In the genomic region with DNA sequence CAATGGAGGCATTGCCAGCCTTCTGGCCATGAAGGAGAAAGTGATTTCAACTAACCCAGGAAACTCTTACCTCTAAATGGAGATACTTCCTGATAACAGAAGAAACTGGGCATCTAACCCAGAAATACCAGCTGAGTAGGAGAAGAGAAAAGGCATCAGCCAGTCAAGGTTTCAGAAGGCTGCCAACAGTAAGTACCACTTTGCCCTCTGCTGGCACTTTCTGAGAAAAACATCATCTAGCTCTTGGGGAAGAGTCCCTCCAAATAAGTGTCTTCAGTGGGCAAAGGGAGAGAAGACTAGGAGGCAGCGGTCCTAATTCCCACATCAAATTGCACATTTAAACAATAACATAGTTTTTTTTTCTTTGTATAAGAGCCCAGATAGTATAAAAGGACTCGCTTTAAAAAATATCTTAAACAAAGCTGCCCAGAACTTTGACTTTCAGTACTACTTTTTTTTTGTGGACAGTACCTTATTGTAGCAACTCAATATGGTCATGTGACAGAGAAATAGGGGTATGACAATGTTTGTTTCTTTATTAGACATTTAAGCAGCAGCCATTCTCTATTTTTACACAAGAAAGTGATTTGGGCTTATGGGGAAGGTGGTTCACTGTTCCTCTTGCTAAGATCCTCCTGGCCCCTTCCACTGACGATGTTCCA, we compare ENCODE assay signal across 9 cellular contexts.
DNase-seq lines count a peak whose midpoint lies in the region; ATAC-seq, FAIRE-seq and TF ChIP-seq lines count a peak whose summit lies in the region.
"Had no signal": no experiment of that assay in that cellular context is flagged by ENCODE, and none has a peak within 500 bp of the region (broad histone marks: within the 10 kb centered on the region; RNA-seq: fewer than 3 reads in every experiment).

No MANE protein-coding gene starts in this region.

- H3K4me2 ChIP-seq in OCI-LY3 (ENCODE audit: low read length) (no peak overlapping the region), endothelial cell of umbilical vein (ENCODE audit: insufficient read depth, low read length) (no peak overlapping the region)

- H3K79me2 ChIP-seq in OCI-LY3 (ENCODE audit: low read length) (no peaks in the 10 kb centered on the region), endothelial cell of umbilical vein (ENCODE audit: control insufficient read depth, insufficient read depth, low read length) (no peaks in the 10 kb centered on the region)

- POLR2A ChIA-PET in endothelial cell of umbilical vein (lab: Charles Lee), result no interaction called here
- POLR2A ChIA-PET in CD8-positive, alpha-beta T cell (lab: Charles Lee), result no interaction called here

- H3K9me1 ChIP-seq in endothelial cell of umbilical vein (replicated peaks; ENCODE audit: control insufficient read depth, extremely low read depth, insufficient read depth, low read length), result no peaks in the 10 kb centered on the region

- peak; percentile 34 to 86 (median 65) for DNase-seq in NCI-H1417 (lab: John Stamatoyannopoulos, UW)
- no peak for DNase-seq in NCI-H1417 treated with DMSO at 0.1 percent for 48 hours (lab: John Stamatoyannopoulos, UW)
- peak; percentile 52 for DNase-seq in HT1080 (ENCODE audit: low read depth)
- DNase-seq in endothelial cell of umbilical vein (ENCODE audit: low read depth, low spot score), result peak; percentile 64
- no peak for DNase-seq in CD8-positive, alpha-beta T cell

- H2AFZ ChIP-seq in OCI-LY3 (ENCODE audit: low read depth, low read length), result peak overlapping the region; percentile 7; the same call in 1 of the 2 replicates
- H2AFZ ChIP-seq in endothelial cell of umbilical vein (ENCODE audit: low read depth, low read length), result no peak overlapping the region

- H3K9ac ChIP-seq in OCI-LY3 (ENCODE audit: low read length), result no peak overlapping the region
- H3K9ac ChIP-seq in endothelial cell of umbilical vein (replicated peaks; ENCODE audit: extremely low read depth, insufficient read depth, low read length), result no peak overlapping the region

- ATAC-seq in GM21529 (IDR thresholded peaks at IDR 0.05; ENCODE audit: unreplicated experiment), result peak; percentile 86
- no peak for ATAC-seq in CD8-positive, alpha-beta T cell

- peaks cover 8% of the 10 kb centered on the region for H3K4me1 ChIP-seq in OCI-LY3 (ENCODE audit: low read length)
- H3K4me1 ChIP-seq in endothelial cell of umbilical vein (ENCODE audit: control insufficient read depth, extremely low read depth, insufficient read depth, low read length), result no peaks in the 10 kb centered on the region
- H3K4me1 ChIP-seq in muscle layer of duodenum (ENCODE audit: control insufficient read depth in 1 of 2, insufficient read depth in 2 of 2, low read length in 2 of 2), result no peaks in the 10 kb centered on the region
- no peaks in the 10 kb centered on the region for H3K4me1 ChIP-seq in CD8-positive, alpha-beta T cell (ENCODE audit: insufficient read depth, low read length)

- no peak overlapping the region for H3K27ac Mint-ChIP-seq in CD8-positive, alpha-beta T cell
- H3K27ac Mint-ChIP-seq: B cell had no signal

- H3K9me3 Mint-ChIP-seq in CD8-positive, alpha-beta T cell, result no peaks in the 10 kb centered on the region

- peaks cover 2% of the 10 kb centered on the region for H3K27me3 Mint-ChIP-seq in CD8-positive, alpha-beta T cell (ENCODE audit: low read depth)

- H4K20me1 ChIP-seq in OCI-LY3 (ENCODE audit: insufficient read depth, low read length) (no peaks in the 10 kb centered on the region), endothelial cell of umbilical vein (replicated peaks; ENCODE audit: control insufficient read depth, extremely low read depth, insufficient read depth, low read length) (no peaks in the 10 kb centered on the region)

- no peaks in the 10 kb centered on the region for H3K36me3 Mint-ChIP-seq in CD8-positive, alpha-beta T cell

- peak; percentile 89 for FAIRE-seq in endothelial cell of umbilical vein (lab: Jason Lieb, UNC)

- CTCF ChIA-PET in endothelial cell of umbilical vein (lab: Charles Lee), result interaction anchor here (0.7 to 6.0 kb wide), 39 partner anchors 9 to 1578 kb away, joined by 3 to 238 read pairs (median 5); no protein-coding TSS in a partner anchor
- CTCF ChIA-PET in CD8-positive, alpha-beta T cell (lab: Charles Lee), result no interaction called here

- H3K27me3 ChIP-seq in OCI-LY3 (ENCODE audit: low read depth, low read length) (no peaks in the 10 kb centered on the region), endothelial cell of umbilical vein (ENCODE audit: control insufficient read depth in 2 of 2, insufficient read depth in 2 of 2, low read length in 2 of 2) (peaks cover 0 to 2% of the 10 kb centered on the region in 2 experiments), muscle layer of duodenum (ENCODE audit: low read depth, low read length) (no peaks in the 10 kb centered on the region)
- H3K27me3 ChIP-seq in CD8-positive, alpha-beta T cell (ENCODE audit: insufficient read depth, low read length), result no peaks in the 10 kb centered on the region

- H3K4me1 Mint-ChIP-seq in CD8-positive, alpha-beta T cell (ENCODE audit: low read depth), result no peaks in the 10 kb centered on the region
- H3K4me1 Mint-ChIP-seq: B cell had no signal

- H3K9me3 ChIP-seq in OCI-LY3 (ENCODE audit: insufficient read depth, low read length) (no peaks in the 10 kb centered on the region), endothelial cell of umbilical vein (replicated peaks; ENCODE audit: control insufficient read depth, insufficient read depth, low read length) (no peaks in the 10 kb centered on the region), muscle layer of duodenum (ENCODE audit: control insufficient read depth in 1 of 2, low read length in 2 of 2) (no peaks in the 10 kb centered on the region)
- H3K9me3 ChIP-seq in CD8-positive, alpha-beta T cell (ENCODE audit: low read length), result no peaks in the 10 kb centered on the region

- peak; percentile 80 for TF ChIP-seq CTCF in OCI-LY3 (IDR thresholded peaks at IDR 0.05; ENCODE audit: low read depth, low read length)
- peak; percentile 41 to 62 for TF ChIP-seq CTCF in endothelial cell of umbilical vein (IDR thresholded peaks at IDR 0.05; ENCODE audit: extremely low read depth in 1 of 2, insufficient read depth in 1 of 2, low read depth in 1 of 2, low read length in 2 of 2)
- no peak for TF ChIP-seq CTCF in CD8-positive, alpha-beta T cell (IDR thresholded peaks at IDR 0.05)

- H3K27ac ChIP-seq in OCI-LY3 (ENCODE audit: low read length), result no peak overlapping the region
- no peak overlapping the region for H3K27ac ChIP-seq in endothelial cell of umbilical vein (ENCODE audit: insufficient read depth, low read depth, low read length)
- H3K27ac ChIP-seq in muscle layer of duodenum (ENCODE audit: low read length), result peak overlapping the region; percentile 17
- H3K27ac ChIP-seq in CD8-positive, alpha-beta T cell (ENCODE audit: low read depth, low read length), result no peak overlapping the region

- no peaks in the 10 kb centered on the region for H3K36me3 ChIP-seq in OCI-LY3 (replicated peaks; ENCODE audit: low read depth, low read length)
- no peaks in the 10 kb centered on the region for H3K36me3 ChIP-seq in endothelial cell of umbilical vein (ENCODE audit: control insufficient read depth in 2 of 2, extremely low read depth in 1 of 2, insufficient read depth in 2 of 2, low read length in 2 of 2)
- peaks cover 0 to 13% of the 10 kb centered on the region in 2 donors for H3K36me3 ChIP-seq in muscle layer of duodenum (ENCODE audit: control insufficient read depth in 1 of 2, insufficient read depth in 2 of 2, low read length in 2 of 2)
- H3K36me3 ChIP-seq in CD8-positive, alpha-beta T cell (ENCODE audit: insufficient read depth, low read length), result no peaks in the 10 kb centered on the region

- no peak for TF ChIP-seq POLR2A in endothelial cell of umbilical vein (IDR thresholded peaks at IDR 0.05; ENCODE audit: low read depth, low read length)

- no TSS peak for BruUV-seq in endothelial cell of umbilical vein (replicated peaks; lab: Mats Ljungman, UMichigan)

- dilution Hi-C loops in endothelial cell of umbilical vein (cut with MboI; ENCODE audit: extremely low pct_ligation_motif_present, low sequenced_read_pairs), result no loop called here

- H3K4me3 Mint-ChIP-seq in CD8-positive, alpha-beta T cell, result no peak overlapping the region
- H3K4me3 Mint-ChIP-seq: B cell had no signal

- intact Hi-C loops in endothelial cell of umbilical vein (cut with micrococcal nuclease), result loop anchor here (1.0 to 10.0 kb wide), 5 partner anchors 44 to 781 kb away; no protein-coding TSS in a partner anchor
- intact Hi-C loops in CD8-positive, alpha-beta T cell (cut with DNase I, micrococcal nuclease), result no loop called here

- H3K4me3 ChIP-seq in OCI-LY3 (ENCODE audit: low read length) (no peak overlapping the region), endothelial cell of umbilical vein (replicated peaks in 1 of 3; ENCODE audit: insufficient read depth in 1 of 3, low read depth in 1 of 3, low read length in 3 of 3) (no peak overlapping the region), muscle layer of duodenum (ENCODE audit: low read depth in 1 of 2, low read length in 2 of 2) (no peak overlapping the region)
- H3K4me3 ChIP-seq in CD8-positive, alpha-beta T cell (ENCODE audit: low read depth, low read length), result no peak overlapping the region

TF ChIP-seq in endothelial cell of umbilical vein, 7 proteins besides CTCF, POLR2A, EP300 and RAD21:
- TF ChIP-seq GATA2 (IDR thresholded peaks at IDR 0.05; ENCODE audit: insufficient read depth, insufficient read length, low read depth, low read length) (no peak), EZH2 (IDR thresholded peaks at IDR 0.05; ENCODE audit: borderline replicate concordance, low read depth, low read length, severe bottlenecking) (no peak), MAX (IDR thresholded peaks at IDR 0.05; ENCODE audit: insufficient read depth, insufficient read length) (no peak), MYC (IDR thresholded peaks at IDR 0.05; ENCODE audit: low read depth, low read length) (no peak), POLR2AphosphoS5 (IDR thresholded peaks at IDR 0.05; ENCODE audit: insufficient read depth, low read depth, low read length) (no peak), JUN (IDR thresholded peaks at IDR 0.05; ENCODE audit: borderline replicate concordance, insufficient read depth, insufficient read length, low read depth) (no peak), FOS (IDR thresholded peaks at IDR 0.05; ENCODE audit: borderline replicate concordance, insufficient read depth, low read length) (no peak)

Comparison
In these comparisons a context has a peak if more than half of its experiments do, and no peak if none do; other contexts are left out.
1. DNase-seq: peak in NCI-H1417 (3 of 3), HT1080 (single experiment) and endothelial cell of umbilical vein (single experiment); none in NCI-H1417 treated with DMSO at 0.1 percent for 48 hours (single experiment) and CD8-positive, alpha-beta T cell (0 of 7).